Comparison of ENCODE assay signal across 23 cellular contexts in genomic region chr4:15398732-15399131, GRCh38. TPM values are rescaled to one million over a fixed set of nuclear protein-coding genes. Genes with fewer than 3 reads are reported as not detected.
DNase-seq lines count a peak whose midpoint lies in the region; ATAC-seq, FAIRE-seq and TF ChIP-seq lines count a peak whose summit lies in the region.
"Had no signal": no experiment of that assay in that cellular context is flagged by ENCODE, and none has a peak within 500 bp of the region (broad histone marks: within the 10 kb centered on the region; RNA-seq: fewer than 3 reads in every experiment).

No MANE protein-coding gene starts in this region.

- H3K27me3 Mint-ChIP-seq in mesothelial cell of epicardium (ENCODE audit: low read depth): no peaks in the 10 kb centered on the region

- no peak for FAIRE-seq in bronchial epithelial cell (lab: Jason Lieb, UNC)

- peaks cover 52 to 73% (median 56%) of the 10 kb centered on the region in 10 experiments for H3K4me1 ChIP-seq in BLaER1 treated with 17β-estradiol and CSF1 and Interleukin-3, amounts not matched to agents 10 nM and 100 nM
- H3K4me1 ChIP-seq: Caco-2 had no signal

- peaks cover 50% of the 10 kb centered on the region for H3K4me1 Mint-ChIP-seq in mesothelial cell of epicardium

- POLR2A ChIA-PET in HEK293T (lab: Yijun Ruan, JAX): no interaction called here

- DNase-seq in NCI-H226: peak; percentile 16
- peak; percentile 74 for DNase-seq in bronchial epithelial cell (ENCODE audit: low read depth)
- peak; percentile 41 for DNase-seq in renal cortical epithelial cell (ENCODE audit: low read depth)
- DNase-seq in mesothelial cell of epicardium (ENCODE audit: low spot score in 2 of 2, unreplicated experiment in 2 of 2): no peak
- DNase-seq in LoVo (ENCODE audit: low spot score): no peak
- DNase-seq in HEK293T (ENCODE audit: extremely low spot score): no peak
- DNase-seq: Caco-2, DMS153, H7, MV-4-11, NCI-H1417 treated with DMSO at 0.1 percent for 48 hours, NCI-H1930, NCI-H2171 treated with DMSO at 0.1 percent for 48 hours, NCI-H774, SHP77, SK-N-SH had no signal

- peak overlapping the region in 8 of 11 experiments; percentile 36 to 97 (median 94); a peak in 12 of 22 replicates for H3K27ac ChIP-seq in BLaER1 treated with 17β-estradiol and CSF1 and Interleukin-3, amounts not matched to agents 10 nM and 100 nM

- no peak overlapping the region; a peak in 1 of 20 replicates for H3K4me3 ChIP-seq in BLaER1 treated with 17β-estradiol and CSF1 and Interleukin-3, amounts not matched to agents 10 nM and 100 nM
- no peak overlapping the region for H3K4me3 ChIP-seq in bronchial epithelial cell (ENCODE audit: low read depth, low read length)

- H3K9me3 Mint-ChIP-seq in mesothelial cell of epicardium: peaks cover 4% of the 10 kb centered on the region
- H3K9me3 Mint-ChIP-seq: IgD-negative memory B cell had no signal

- no peak overlapping the region for H3K4me3 Mint-ChIP-seq in mesothelial cell of epicardium
- H3K4me3 Mint-ChIP-seq: CD14-positive monocyte, IgD-negative memory B cell had no signal

- H3K27me3 ChIP-seq in BLaER1 treated with 17β-estradiol and CSF1 and Interleukin-3, amounts not matched to agents 10 nM and 100 nM: no peaks in the 10 kb centered on the region
- no peaks in the 10 kb centered on the region for H3K27me3 ChIP-seq in bronchial epithelial cell (ENCODE audit: control insufficient read depth, insufficient read depth, low read length)

- H3K36me3 ChIP-seq in BLaER1 treated with 17β-estradiol and CSF1 and Interleukin-3, amounts not matched to agents 10 nM and 100 nM: 0 out of 22 replicates have a peak, but pooled peaks cover 0 to 6% (median 0%) of the 10 kb centered on the region in 11 experiments
- no peaks in the 10 kb centered on the region for H3K36me3 ChIP-seq in bronchial epithelial cell (ENCODE audit: control insufficient read depth, insufficient read depth, low read length)

- CTCF ChIA-PET in HEK293T (lab: Yijun Ruan, JAX): no interaction called here

- no peak overlapping the region for H3K9ac ChIP-seq in BLaER1 treated with 17β-estradiol and CSF1 and Interleukin-3, amounts not matched to agents 10 nM and 100 nM
- H3K9ac ChIP-seq: SK-N-SH had no signal

- no peaks in the 10 kb centered on the region for H3K36me3 Mint-ChIP-seq in mesothelial cell of epicardium
- H3K36me3 Mint-ChIP-seq: IgD-negative memory B cell had no signal

- H4K20me1 ChIP-seq in BLaER1 treated with 17β-estradiol and CSF1 and Interleukin-3, amounts not matched to agents 10 nM and 100 nM: no peaks in the 10 kb centered on the region

- no peak for ATAC-seq in GM19395 (IDR thresholded peaks at IDR 0.05; ENCODE audit: unreplicated experiment)

- no peak for TF ChIP-seq CTCF in bronchial epithelial cell (IDR thresholded peaks at IDR 0.05; ENCODE audit: insufficient read depth, low read length, severe bottlenecking)
- no peak for TF ChIP-seq CTCF in mesothelial cell of epicardium (IDR thresholded peaks at IDR 0.05; ENCODE audit: unreplicated experiment)

- H3K27ac Mint-ChIP-seq in mesothelial cell of epicardium: no peak overlapping the region

- H3K4me2 ChIP-seq in BLaER1 treated with 17β-estradiol and CSF1 and Interleukin-3, amounts not matched to agents 10 nM and 100 nM: peak overlapping the region; percentile 80 to 92 (median 90)
- H3K4me2 ChIP-seq: SK-N-SH had no signal

- peaks cover 0 to 28% (median 16%) of the 10 kb centered on the region in 11 experiments; a peak in 17 of 22 replicates for H3K9me3 ChIP-seq in BLaER1 treated with 17β-estradiol and CSF1 and Interleukin-3, amounts not matched to agents 10 nM and 100 nM (replicated peaks in 1 of 11)
- H3K9me3 ChIP-seq: Caco-2, SK-N-SH had no signal

TF ChIP-seq in HEK293T, 16 proteins besides CTCF, POLR2A, EP300 and RAD21:
- TF ChIP-seq ARNT (IDR thresholded peaks at IDR 0.05) (no peak), FOXA1 (IDR thresholded peaks at IDR 0.05) (no peak), ELF4 (IDR thresholded peaks at IDR 0.05) (no peak), L3MBTL2 (conservative IDR thresholded peaks at IDR 0.05) (no peak), ZNF384 (IDR thresholded peaks at IDR 0.05) (no peak)

RNA-seq across cellular contexts. Expression of gene C1QTNF7, which starts 29.1 kb away (rescaled TPM):
- total RNA-seq in bronchial epithelial cell: not detected in 2 replicates
- not detected in 2 replicates for total RNA-seq in renal cortical epithelial cell
- 3.9 to 4.4 TPM (median 4.1 TPM) in 3 replicates for total RNA-seq in mesothelial cell of epicardium
- total RNA-seq: Caco-2, H7, HT1080, LHCN-M2, NCI-H460 had no signal

Comparison
In these comparisons a context has a peak if more than half of its experiments do, and no peak if none do; other contexts are left out.
1. DNase-seq: peak in NCI-H226 (single experiment), bronchial epithelial cell (single experiment) and renal cortical epithelial cell (single experiment); none in mesothelial cell of epicardium (0 of 2), LoVo (single experiment) and HEK293T (single experiment).